In the genomic region with DNA sequence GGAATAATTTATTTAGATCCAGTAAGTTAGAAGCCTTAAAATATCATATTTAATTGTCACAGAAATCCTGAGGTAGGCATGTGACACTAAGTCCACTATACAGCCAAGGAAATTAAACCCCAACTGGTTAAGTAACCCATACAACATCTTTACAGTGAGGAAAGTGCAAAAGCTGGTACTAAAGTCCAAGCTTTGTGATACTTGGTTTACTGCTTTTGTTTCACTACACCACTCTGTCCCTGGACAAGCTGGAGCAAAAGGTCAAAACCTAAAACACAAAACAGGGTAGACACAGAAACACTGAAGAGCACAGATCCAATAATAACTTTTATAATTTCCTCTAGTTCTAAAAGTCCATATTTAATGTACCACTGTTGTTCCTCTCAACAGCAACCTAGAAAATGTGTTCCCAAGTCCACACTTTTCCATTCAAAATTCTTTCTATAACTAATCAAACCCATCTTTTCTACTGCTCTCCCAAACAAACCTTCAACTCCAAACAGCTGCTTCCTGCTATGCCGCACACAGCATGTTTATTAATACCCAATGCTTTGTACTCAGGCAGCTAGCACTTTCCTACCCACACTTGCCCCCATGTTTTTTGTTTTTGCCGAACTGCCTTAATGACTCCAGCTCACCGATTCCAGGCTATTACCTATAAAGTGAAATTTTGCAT, we compare ENCODE assay signal across 14 cellular contexts.
DNase-seq lines count a peak whose midpoint lies in the region; ATAC-seq and TF ChIP-seq lines count a peak whose summit lies in the region.
"Had no signal": no experiment of that assay in that cellular context is flagged by ENCODE, and none has a peak within 500 bp of the region (broad histone marks: within the 10 kb centered on the region; RNA-seq: fewer than 3 reads in every experiment).

No MANE protein-coding gene starts in this region.

- no peaks in the 10 kb centered on the region for H3K9me3 Mint-ChIP-seq in activated CD4-positive, alpha-beta T cell treated with anti-CD3 and anti-CD28 coated beads, Interleukin-2, amount 10 ng/mL, durations not matched to agents 24 days and 14 days
- H3K9me3 Mint-ChIP-seq: effector memory CD8-positive, alpha-beta T cell had no signal

- H3K4me3 Mint-ChIP-seq in activated CD4-positive, alpha-beta T cell treated with anti-CD3 and anti-CD28 coated beads, Interleukin-2, amount 10 ng/mL, durations not matched to agents 24 days and 14 days, result peak overlapping the region; percentile 0

- WGBS in psoas muscle, 3 donors, result 27 to 38% (median 33%) methylated on average over 3 of the region's 3 CpGs

- H3K27ac Mint-ChIP-seq in activated CD4-positive, alpha-beta T cell treated with anti-CD3 and anti-CD28 coated beads, Interleukin-2, amount 10 ng/mL, durations not matched to agents 24 days and 14 days, result no peak overlapping the region

- peak overlapping the region; percentile 60 for H3K27ac ChIP-seq in psoas muscle

- no peaks in the 10 kb centered on the region for H3K9me3 ChIP-seq in psoas muscle

- intact Hi-C loops in activated CD4-positive, alpha-beta T cell treated with anti-CD3 and anti-CD28 coated beads, Interleukin-2, amount 10 ng/mL, durations not matched to agents 24 days and 14 days (cut with micrococcal nuclease), result loop anchor here (2.0 to 5.0 kb wide), 2 partner anchors 14 to 94 kb away; no protein-coding TSS in a partner anchor
- intact Hi-C loops in left colon (cut with DNase I, micrococcal nuclease) (no loop called here), psoas muscle (cut with DNase I) (no loop called here)

- H3K27me3 ChIP-seq in psoas muscle (ENCODE audit: insufficient read depth in 3 of 3, low read length in 2 of 3), result no peaks in the 10 kb centered on the region

- ATAC-seq in left colon (peak; percentile 95), psoas muscle (peak; percentile 69 to 80 (median 77)), HG02884 (IDR thresholded peaks at IDR 0.05; ENCODE audit: unreplicated experiment) (no peak), HG02970 (IDR thresholded peaks at IDR 0.05; ENCODE audit: low FRiP score, unreplicated experiment) (no peak)

- no peaks in the 10 kb centered on the region for H3K36me3 ChIP-seq in psoas muscle (ENCODE audit: insufficient read depth in 1 of 2, low read depth in 1 of 2)

- no peak for DNase-seq in activated CD4-positive, alpha-beta T cell treated with anti-CD3 and anti-CD28 coated beads, Interleukin-2, amount 10 ng/mL, durations not matched to agents 24 days and 14 days
- no peak for DNase-seq in activated CD4-positive, alpha-beta T cell treated with anti-CD3 and anti-CD28 coated beads, Interleukin-2, amount 50 U/mL, for 1 hour
- DNase-seq in SHP77 (lab: John Stamatoyannopoulos, UW) (peak; percentile 57 to 65), left colon (no peak), psoas muscle (no peak), NCI-H2029 (lab: John Stamatoyannopoulos, UW) (no peak)
- DNase-seq: anterior cingulate cortex; DND-41; effector memory CD8-positive, alpha-beta T cell; hippocampal formation; midbrain; NCI-H187 treated with DMSO at 0.1 percent for 48 hours had no signal

- peaks cover 75% of the 10 kb centered on the region for H3K4me1 ChIP-seq in psoas muscle

- peak overlapping the region; percentile 13 for H3K4me3 ChIP-seq in psoas muscle

- H3K4me1 Mint-ChIP-seq in activated CD4-positive, alpha-beta T cell treated with anti-CD3 and anti-CD28 coated beads, Interleukin-2, amount 10 ng/mL, durations not matched to agents 24 days and 14 days, result peaks cover 66% of the 10 kb centered on the region

- H3K36me3 Mint-ChIP-seq in activated CD4-positive, alpha-beta T cell treated with anti-CD3 and anti-CD28 coated beads, Interleukin-2, amount 10 ng/mL, durations not matched to agents 24 days and 14 days (ENCODE audit: low read depth), result peaks cover 4% of the 10 kb centered on the region

- no peaks in the 10 kb centered on the region for H3K27me3 Mint-ChIP-seq in activated CD4-positive, alpha-beta T cell treated with anti-CD3 and anti-CD28 coated beads, Interleukin-2, amount 10 ng/mL, durations not matched to agents 24 days and 14 days
- H3K27me3 Mint-ChIP-seq: effector memory CD8-positive, alpha-beta T cell had no signal

- no peak for TF ChIP-seq CTCF in psoas muscle (IDR thresholded peaks at IDR 0.05)

Comparison
In these comparisons a context has a peak if more than half of its experiments do, and no peak if none do; other contexts are left out.
1. DNase-seq: peak in SHP77 (2 of 2); none in activated CD4-positive, alpha-beta T cell treated with anti-CD3 and anti-CD28 coated beads, Interleukin-2, amount 10 ng/mL, durations not matched to agents 24 days and 14 days (single experiment), activated CD4-positive, alpha-beta T cell treated with anti-CD3 and anti-CD28 coated beads, Interleukin-2, amount 50 U/mL, for 1 hour (single experiment), left colon (0 of 2), psoas muscle (0 of 2) and NCI-H2029 (single experiment).
2. ATAC-seq: peak in left colon (single experiment) and psoas muscle (4 of 4); none in HG02884 (single experiment) and HG02970 (single experiment).